Comparison of ENCODE assay signal across 7 cellular contexts in genomic region chr17:40309031-40309937, GRCh38. TPM values are rescaled to one million over a fixed set of nuclear protein-coding genes. Genes with fewer than 3 reads are reported as not detected.
DNase-seq lines count a peak whose midpoint lies in the region; ATAC-seq and TF ChIP-seq lines count a peak whose summit lies in the region.

TSS of gene RARA (plus strand) at chr17:40309180. CDS start at chr17:40331219, 22,039 bp downstream.

- intact Hi-C loops in body of pancreas (cut with DNase I) = no loop called here

- H3K4me2 ChIP-seq in skeletal muscle satellite cell (ENCODE audit: low read length) = peak within 1 kb of the TSS; percentile 58

- in situ Hi-C loops in GM13977 (cut with MboI; ENCODE audit: low pct_unique_long_range_greater_than_20kb, low sequenced_read_pairs, unreplicated experiment) = no loop called here

- no peaks in the 10 kb centered on the region for H3K9me3 ChIP-seq in body of pancreas
- H3K9me3 ChIP-seq in skeletal muscle satellite cell (replicated peaks; ENCODE audit: low read length) = no peaks in the 10 kb centered on the region

- H3K9ac ChIP-seq in skeletal muscle satellite cell (ENCODE audit: low read depth, low read length) = no peak within 1 kb of the TSS

- H3K36me3 ChIP-seq in body of pancreas (replicated peaks in 1 of 2; ENCODE audit: insufficient read depth in 1 of 2, low read depth in 2 of 2) = no peaks in the 10 kb centered on the region
- no peaks in the 10 kb centered on the region for H3K36me3 ChIP-seq in skeletal muscle satellite cell (ENCODE audit: insufficient read depth, low read length)

- WGBS in body of pancreas, 2 donors = 4 to 6% methylated on average over 15 to 20 of the region's 20 CpGs

- H3K27ac ChIP-seq in body of pancreas = peak within 1 kb of the TSS; percentile 18 to 89 (median 76)

- DNase-seq in GM13977 (ENCODE audit: low spot score) (peak; percentile 76), NCI-H226 (peak; percentile 60), body of pancreas (peak; percentile 46 to 84 (median 64)), iPS-NIHi7 (ENCODE audit: extremely low spot score) (peak; percentile 80)

- peak in 2 of 3 donors; percentile 19 to 27 for TF ChIP-seq POLR2A in body of pancreas (IDR thresholded peaks at IDR 0.05)

- ATAC-seq in body of pancreas (peak; percentile 73), GM18870 (IDR thresholded peaks at IDR 0.05; ENCODE audit: unreplicated experiment) (no peak), HG03039 (IDR thresholded peaks at IDR 0.05; ENCODE audit: unreplicated experiment) (no peak)

- TF ChIP-seq CTCF in GM13977 (IDR thresholded peaks at IDR 0.05; ENCODE audit: extremely low read depth, insufficient read depth, missing control alignments) (no peak), body of pancreas (IDR thresholded peaks at IDR 0.05) (no peak)

- H3K4me3 ChIP-seq in body of pancreas = peak within 1 kb of the TSS; percentile 39 to 47
- no peak within 1 kb of the TSS for H3K4me3 ChIP-seq in skeletal muscle satellite cell (ENCODE audit: low read length)

- peaks cover 55% of the 10 kb centered on the region for H3K4me1 ChIP-seq in body of pancreas
- peaks cover 75% of the 10 kb centered on the region for H3K4me1 ChIP-seq in skeletal muscle satellite cell (ENCODE audit: control insufficient read depth, insufficient read depth, low read length)

- H3K27me3 ChIP-seq in body of pancreas = no peaks in the 10 kb centered on the region
- H3K27me3 ChIP-seq in skeletal muscle satellite cell (ENCODE audit: control insufficient read depth, insufficient read depth, low read length) = no peaks in the 10 kb centered on the region

RNA-seq across cellular contexts. Expression of gene RARA, which starts in this region (rescaled TPM):
- 10 to 100 TPM; 11.4 to 13.8 TPM for total RNA-seq in body of pancreas
- total RNA-seq in skeletal muscle satellite cell (2012; rRNA removed) = 11.2 and 17.0 TPM in 2 replicates
